In genomic region chr9:105976257-105976656, GRCh38 we compare ENCODE assay signal across 29 cellular contexts.
A peak's percentile ranks its signal among the peaks of the same experiment; 100 is the strongest.
DNase-seq lines count a peak whose midpoint lies in the region; TF ChIP-seq lines count a peak whose summit lies in the region.
"Had no signal": no experiment of that assay in that cellular context is flagged by ENCODE, and none has a peak within 500 bp of the region (broad histone marks: within the 10 kb centered on the region; RNA-seq: fewer than 3 reads in every experiment).

No MANE protein-coding gene starts in this region.

- DNase-seq in Ammon's horn (ENCODE audit: low spot score) (peak; percentile 70), NCI-H1694 treated with DMSO at 0.1 percent for 48 hours (lab: John Stamatoyannopoulos, UW) (peak; percentile 82), cerebellar cortex (ENCODE audit: low spot score) (peak; percentile 79), vagina (ENCODE audit: extremely low spot score in 2 of 2) (no peak), dermis blood vessel endothelial cell (no peak), prostate gland (ENCODE audit: low spot score) (no peak)
- DNase-seq in stimulated activated CD8-positive, alpha-beta memory T cell treated with anti-CD3 and anti-CD28 coated beads, Interleukin-4, amount 100 ng/mL, for 48 hours: no peak
- DNase-seq: activated CD4-positive, alpha-beta T cell treated with anti-CD3 and anti-CD28 coated beads, Interleukin-2, amount 50 U/mL, for 48 hours; activated naive CD8-positive, alpha-beta T cell treated with anti-CD3 and anti-CD28 coated beads, Interleukin-2, amount 50 U/mL, for 24 hours; activated T-cell treated with anti-CD3 and anti-CD28 coated beads, Interleukin-2, amount 50 U/mL, for 72 hours; CD4-positive, alpha-beta T cell; EL; H9; NCI-H1417; NCI-H2081 treated with DMSO at 0.1 percent for 48 hours; OCI-M1; stimulated activated CD4-positive, alpha-beta T cell treated with anti-CD3 and anti-CD28 coated beads, Interleukin-12 subunit alpha, Interleukin-12 subunit beta, amount 100 ng/mL, for 4 hours; stimulated activated CD4-positive, alpha-beta T cell treated with anti-CD3 and anti-CD28 coated beads, Interleukin-2, amount 100 ng/mL, for 48 hours; stomach; T-helper 1 cell; thyroid gland; uterus had no signal

- no peaks in the 10 kb centered on the region for H3K27me3 ChIP-seq in vagina
- H3K27me3 ChIP-seq in prostate gland (replicated peaks; ENCODE audit: insufficient read depth): no peaks in the 10 kb centered on the region
- H3K27me3 ChIP-seq: gastroesophageal sphincter, neutrophil, stomach, thyroid gland, uterus had no signal

- no peak for TF ChIP-seq POLR2A in vagina (IDR thresholded peaks at IDR 0.05)
- no peak for TF ChIP-seq POLR2A in prostate gland (IDR thresholded peaks at IDR 0.05)

- H3K27ac ChIP-seq in mesodermal cell (ENCODE audit: low read depth, low read length, severe bottlenecking) (peak overlapping the region; percentile 87), vagina (no peak overlapping the region), prostate gland (no peak overlapping the region)
- H3K27ac ChIP-seq: gastroesophageal sphincter, KMS-11, neutrophil, RWPE1, stomach, thyroid gland, uterus had no signal

- WGBS in mesodermal cell (ENCODE audit: insufficient coverage in 2 of 2), 2 experiments: 44 to 62% methylated on average over 5 to 6 of the region's 8 CpGs
- 73% methylated on average over 8 of the region's 8 CpGs for WGBS in prostate gland

- H3K4me1 ChIP-seq in mesodermal cell (ENCODE audit: control insufficient read depth, insufficient read depth, low read length, poor library complexity, severe bottlenecking) (peaks cover 68% of the 10 kb centered on the region), vagina (no peaks in the 10 kb centered on the region), prostate gland (replicated peaks) (no peaks in the 10 kb centered on the region)
- H3K4me1 ChIP-seq: gastroesophageal sphincter, stomach, thyroid gland, uterus had no signal

- H3K9me3 ChIP-seq in mesodermal cell (ENCODE audit: control insufficient read depth, low read length) (no peaks in the 10 kb centered on the region), vagina (no peaks in the 10 kb centered on the region), prostate gland (no peaks in the 10 kb centered on the region)
- H3K9me3 ChIP-seq: gastroesophageal sphincter, neutrophil, stomach, thyroid gland, uterus had no signal

- intact Hi-C loops in vagina (cut with DNase I): no loop called here
- intact Hi-C loops in prostate gland (cut with DNase I): no loop called here

- H3K36me3 ChIP-seq in mesodermal cell (ENCODE audit: control insufficient read depth, insufficient read depth, low read length): no peaks in the 10 kb centered on the region
- no peaks in the 10 kb centered on the region for H3K36me3 ChIP-seq in vagina
- H3K36me3 ChIP-seq in prostate gland: no peaks in the 10 kb centered on the region
- H3K36me3 ChIP-seq: gastroesophageal sphincter, neutrophil, stomach, thyroid gland, uterus had no signal

- no peak overlapping the region for H3K4me3 ChIP-seq in mesodermal cell (ENCODE audit: extremely low read depth, insufficient read depth, low read length, poor library complexity, severe bottlenecking)
- no peak overlapping the region for H3K4me3 ChIP-seq in vagina
- H3K4me3 ChIP-seq in prostate gland: no peak overlapping the region
- H3K4me3 ChIP-seq: gastroesophageal sphincter, GM12878, lung, stomach, thyroid gland, uterus had no signal

- no peak for TF ChIP-seq CTCF in vagina (IDR thresholded peaks at IDR 0.05)
- TF ChIP-seq CTCF in prostate gland (IDR thresholded peaks at IDR 0.05): no peak

Comparison
In these comparisons a context has a peak if more than half of its experiments do, and no peak if none do; other contexts are left out.
1. DNase-seq: peak in Ammon's horn (single experiment), NCI-H1694 treated with DMSO at 0.1 percent for 48 hours (single experiment) and cerebellar cortex (single experiment); none in vagina (0 of 2), stimulated activated CD8-positive, alpha-beta memory T cell treated with anti-CD3 and anti-CD28 coated beads, Interleukin-4, amount 100 ng/mL, for 48 hours (single experiment), dermis blood vessel endothelial cell (single experiment) and prostate gland (single experiment).